In the genomic region with DNA sequence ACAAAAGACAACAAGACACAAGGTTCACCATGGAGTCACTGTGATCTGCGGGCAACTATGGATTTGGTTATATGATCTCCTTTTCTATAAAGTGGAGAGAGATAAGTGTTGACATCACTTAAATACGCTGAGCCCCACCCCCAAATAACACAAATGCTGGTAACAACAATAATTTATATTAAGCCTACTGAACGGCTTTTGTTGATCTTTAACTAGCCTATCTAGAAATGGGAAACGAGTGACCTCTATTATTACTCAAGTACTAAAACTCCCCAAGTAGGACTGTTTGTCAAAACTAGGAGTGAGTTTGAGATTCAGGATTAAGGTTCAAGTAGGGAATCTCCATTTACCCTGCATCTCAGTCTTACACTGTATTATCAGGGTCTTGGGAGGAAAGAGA, we compare ENCODE assay signal across 13 cellular contexts. TPM values are rescaled to one million over a fixed set of nuclear protein-coding genes. Genes with fewer than 3 reads are reported as not detected.
A peak's percentile ranks its signal among the peaks of the same experiment; 100 is the strongest.
DNase-seq lines count a peak whose midpoint lies in the region; TF ChIP-seq lines count a peak whose summit lies in the region.
"Had no signal": no experiment of that assay in that cellular context is flagged by ENCODE, and none has a peak within 500 bp of the region (broad histone marks: within the 10 kb centered on the region; RNA-seq: fewer than 3 reads in every experiment).

No MANE protein-coding gene starts in this region.

- peaks cover 17% of the 10 kb centered on the region for H3K27me3 Mint-ChIP-seq in nephron progenitor cell (ENCODE audit: low read depth, poor library complexity)
- H3K27me3 Mint-ChIP-seq: activated CD8-positive, alpha-beta T cell treated with anti-CD3 and anti-CD28 coated beads for 36 hours had no signal

- H3K4me1 Mint-ChIP-seq in nephron progenitor cell = peaks cover 5% of the 10 kb centered on the region

- no peaks in the 10 kb centered on the region for H3K9me3 Mint-ChIP-seq in nephron progenitor cell
- H3K9me3 Mint-ChIP-seq: activated CD8-positive, alpha-beta T cell treated with anti-CD3 and anti-CD28 coated beads for 36 hours; brain had no signal

- H3K9ac ChIP-seq in BLaER1 treated with 17β-estradiol and CSF1 and Interleukin-3, amounts not matched to agents 10 nM and 100 nM = peak overlapping the region in 4 of 11 experiments; percentile 74 to 91 (median 87); a peak in 8 of 22 replicates

- H3K36me3 ChIP-seq in BLaER1 treated with 17β-estradiol and CSF1 and Interleukin-3, amounts not matched to agents 10 nM and 100 nM = no peaks in the 10 kb centered on the region

- peak overlapping the region in 1 of 10 experiments; percentile 30; a peak in 1 of 20 replicates for H3K4me3 ChIP-seq in BLaER1 treated with 17β-estradiol and CSF1 and Interleukin-3, amounts not matched to agents 10 nM and 100 nM
- peak overlapping the region; percentile 51 for H3K4me3 ChIP-seq in epithelial cell of proximal tubule (ENCODE audit: low read depth, low read length)

- peaks cover 0 to 95% (median 28%) of the 10 kb centered on the region in 10 experiments; a peak in 12 of 20 replicates for H3K4me1 ChIP-seq in BLaER1 treated with 17β-estradiol and CSF1 and Interleukin-3, amounts not matched to agents 10 nM and 100 nM

- H3K27ac ChIP-seq in BLaER1 treated with 17β-estradiol and CSF1 and Interleukin-3, amounts not matched to agents 10 nM and 100 nM = peak overlapping the region in 6 of 11 experiments; percentile 7 to 97 (median 90); a peak in 10 of 22 replicates

- H4K20me1 ChIP-seq in BLaER1 treated with 17β-estradiol and CSF1 and Interleukin-3, amounts not matched to agents 10 nM and 100 nM = no peaks in the 10 kb centered on the region

- H3K27ac Mint-ChIP-seq in nephron progenitor cell = no peak overlapping the region
- H3K27ac Mint-ChIP-seq: activated CD8-positive, alpha-beta T cell treated with anti-CD3 and anti-CD28 coated beads for 36 hours had no signal

- peaks cover 0 to 9% (median 0%) of the 10 kb centered on the region in 11 experiments; a peak in 5 of 22 replicates for H3K9me3 ChIP-seq in BLaER1 treated with 17β-estradiol and CSF1 and Interleukin-3, amounts not matched to agents 10 nM and 100 nM (replicated peaks in 1 of 11)

- H3K36me3 Mint-ChIP-seq in nephron progenitor cell (ENCODE audit: low read depth) = no peaks in the 10 kb centered on the region
- H3K36me3 Mint-ChIP-seq: brain had no signal

- H3K4me2 ChIP-seq in BLaER1 treated with 17β-estradiol and CSF1 and Interleukin-3, amounts not matched to agents 10 nM and 100 nM = peak overlapping the region in 7 of 11 experiments; percentile 1 to 91 (median 72); a peak in 12 of 22 replicates

- TF ChIP-seq CTCF in epithelial cell of proximal tubule (conservative IDR thresholded peaks at IDR 0.05; ENCODE audit: low read depth, low read length) (no peak), nephron progenitor cell (IDR thresholded peaks at IDR 0.05) (no peak)

- no peak overlapping the region for H3K4me3 Mint-ChIP-seq in nephron progenitor cell
- H3K4me3 Mint-ChIP-seq: activated CD8-positive, alpha-beta T cell treated with anti-CD3 and anti-CD28 coated beads for 36 hours had no signal

- no peaks in the 10 kb centered on the region for H3K27me3 ChIP-seq in BLaER1 treated with 17β-estradiol and CSF1 and Interleukin-3, amounts not matched to agents 10 nM and 100 nM

- DNase-seq in NCI-H748 (lab: John Stamatoyannopoulos, UW; ENCODE audit: unreplicated experiment) (peak; percentile 45), epithelial cell of proximal tubule (ENCODE audit: low read depth) (peak; percentile 59), renal cortical epithelial cell (ENCODE audit: low read depth) (peak; percentile 69), NCI-H774 (lab: John Stamatoyannopoulos, UW) (no peak), LoVo (ENCODE audit: low spot score) (no peak), nephron progenitor cell (no peak)
- DNase-seq in effector CD8-positive, alpha-beta T cell (lab: John Stamatoyannopoulos, UW) = no peak
- DNase-seq: activated CD8-positive, alpha-beta T cell treated with anti-CD3 and anti-CD28 coated beads for 36 hours; GOT3; NCI-H1048; SHP77 treated with DMSO at 0.1 percent for 48 hours had no signal

RNA-seq across cellular contexts. Expression of gene MAP3K7CL, which starts 52.2 kb away (rescaled TPM):
- 0.92 and 4.6 TPM in 2 replicates for total RNA-seq in epithelial cell of proximal tubule
- total RNA-seq in renal cortical epithelial cell = 9.6 and 25.5 TPM in 2 replicates

Comparison
In these comparisons a context has a peak if more than half of its experiments do, and no peak if none do; other contexts are left out.
1. DNase-seq: peak in NCI-H748 (single experiment), epithelial cell of proximal tubule (single experiment) and renal cortical epithelial cell (single experiment); none in NCI-H774 (single experiment), LoVo (single experiment), nephron progenitor cell (single experiment) and effector CD8-positive, alpha-beta T cell (single experiment).